ENCODE assay signal across 18 cellular contexts in genomic region chr22:46560696-46561295, GRCh38. TPM values are rescaled to one million over a fixed set of nuclear protein-coding genes. Genes with fewer than 3 reads are reported as not detected.
A peak's percentile ranks its signal among the peaks of the same experiment; 100 is the strongest.
DNase-seq lines count a peak whose midpoint lies in the region; ATAC-seq, FAIRE-seq and TF ChIP-seq lines count a peak whose summit lies in the region.
"Had no signal": no experiment of that assay in that cellular context is flagged by ENCODE, and none has a peak within 500 bp of the region (broad histone marks: within the 10 kb centered on the region; RNA-seq: fewer than 3 reads in every experiment).

No MANE protein-coding gene starts in this region.

- no peaks in the 10 kb centered on the region for H3K36me3 Mint-ChIP-seq in H9 (ENCODE audit: insufficient read depth in 1 of 3, low read depth in 3 of 3)
- H3K36me3 Mint-ChIP-seq: type B pancreatic cell had no signal

- H3K4ac ChIP-seq in H9 (ENCODE audit: low read depth, low read length): no peak overlapping the region; the same call in 1 of the 2 replicates

- no peaks in the 10 kb centered on the region; a peak in 1 of 5 replicates for H3K9me3 Mint-ChIP-seq in H9
- H3K9me3 Mint-ChIP-seq: type B pancreatic cell had no signal

- no peak overlapping the region for H3K18ac ChIP-seq in H9 (ENCODE audit: insufficient read length, low read depth, low read length)

- H2AK5ac ChIP-seq in H9 (ENCODE audit: insufficient read length, low read length): no peak overlapping the region

- no peak overlapping the region for H2BK12ac ChIP-seq in H9 (ENCODE audit: insufficient read length, low read depth, low read length)

- H3K14ac ChIP-seq in H9 (ENCODE audit: insufficient read depth, low read length): no peak overlapping the region; the same call in 1 of the 2 replicates

- H3K4me1 Mint-ChIP-seq in H9: peaks cover 3 to 19% of the 10 kb centered on the region in 2 experiments
- H3K4me1 Mint-ChIP-seq: endodermal cell had no signal

- H3K27ac ChIP-seq in BLaER1 treated with 17β-estradiol and CSF1 and Interleukin-3, amounts not matched to agents 10 nM and 100 nM: peak overlapping the region; percentile 11 to 69 (median 51); a peak in 14 of 22 replicates
- no peak overlapping the region for H3K27ac ChIP-seq in H9 (ENCODE audit: insufficient read length, low read depth, low read length)
- H3K27ac ChIP-seq in RWPE2 (ENCODE audit: poor library complexity, severe bottlenecking): no peak overlapping the region
- no peak overlapping the region for H3K27ac ChIP-seq in HepG2 (ENCODE audit: extremely low read length, insufficient read depth, low read length)
- no peak overlapping the region for H3K27ac ChIP-seq in breast epithelium
- H3K27ac ChIP-seq: parathyroid adenoma had no signal

- FAIRE-seq in HepG2 (lab: Jason Lieb, UNC): no peak

- POLR2A ChIA-PET in HepG2 (lab: Yijun Ruan, JAX): interaction anchor here (1.0 to 1.6 kb wide), 3 partner anchors 13 to 178 kb away, joined by 3 to 11 read pairs (median 5); no protein-coding TSS in a partner anchor

- H3K56ac ChIP-seq in H9 (ENCODE audit: insufficient read length, low read depth, low read length): no peak overlapping the region

- H3K27me3 Mint-ChIP-seq in H9 (ENCODE audit: low read depth): peaks cover 23% of the 10 kb centered on the region
- H3K27me3 Mint-ChIP-seq: CD4-positive, alpha-beta memory T cell; central memory CD8-positive, alpha-beta T cell; IgD-negative memory B cell; type B pancreatic cell had no signal

- TF ChIP-seq RAD21 in HepG2 (CRISPR knock-in tag; IDR thresholded peaks at IDR 0.05): no peak

- intact Hi-C loops in HepG2 (cut with micrococcal nuclease; ENCODE audit: unreplicated experiment): loop anchor here (5.0 kb wide), 1 partner anchor 77 kb away; no protein-coding TSS in a partner anchor
- intact Hi-C loops in breast epithelium (cut with DNase I; ENCODE audit: low total_unique reads): loop anchor here (1.0 kb wide), 1 partner anchor 18 kb away; no protein-coding TSS in a partner anchor

- CTCF ChIA-PET in HepG2 (lab: Yijun Ruan, JAX; ENCODE audit: low intra/inter-chr PET ratio, low total read pairs): no interaction called here

- no CpG with 5 or more reads among the region's 14 CpGs for WGBS in H9 (ENCODE audit: extremely low coverage, insufficient read length, low lambda C conversion rate)
- WGBS in HepG2 (ENCODE audit: low lambda C conversion rate): 92% methylated on average over 12 of the region's 14 CpGs

- 0 out of 22 replicates have a peak, but pooled peaks cover 0 to 3% (median 0%) of the 10 kb centered on the region in 11 experiments for H4K20me1 ChIP-seq in BLaER1 treated with 17β-estradiol and CSF1 and Interleukin-3, amounts not matched to agents 10 nM and 100 nM
- H4K20me1 ChIP-seq in H9 (ENCODE audit: control insufficient read depth, insufficient read depth, insufficient read length): no peaks in the 10 kb centered on the region
- H4K20me1 ChIP-seq in HepG2 (ENCODE audit: insufficient read depth, low read length): no peaks in the 10 kb centered on the region

- peak overlapping the region in 2 of 3 experiments; percentile 24 to 38; a peak in 3 of 7 replicates for H3K27ac Mint-ChIP-seq in H9
- H3K27ac Mint-ChIP-seq: endodermal cell; IgD-negative memory B cell; T-helper 2 cell treated with Interferon-gamma antibody and Interleukin-4, amounts not matched to agents 5 μg/mL and 100 μg/mL, for 36 hours had no signal

- H3K27me3 ChIP-seq in BLaER1 treated with 17β-estradiol and CSF1 and Interleukin-3, amounts not matched to agents 10 nM and 100 nM: no peaks in the 10 kb centered on the region
- no peaks in the 10 kb centered on the region for H3K27me3 ChIP-seq in H9 (ENCODE audit: insufficient read depth, low read length)
- no peaks in the 10 kb centered on the region for H3K27me3 ChIP-seq in RWPE2 (ENCODE audit: insufficient read depth, poor library complexity, severe bottlenecking)
- no peaks in the 10 kb centered on the region for H3K27me3 ChIP-seq in HepG2 (ENCODE audit: control insufficient read depth in 1 of 2, insufficient read depth in 2 of 2, low read length in 2 of 2)
- H3K27me3 ChIP-seq in breast epithelium: no peaks in the 10 kb centered on the region

- in situ Hi-C loops in HepG2 (cut with HindIII; ENCODE audit: extremely low pct_ligation_motif_present, low pct_unique_long_range_greater_than_20kb): loop anchor here (25.0 kb wide), 1 partner anchor 102 kb away; no protein-coding TSS in a partner anchor

- H3K23ac ChIP-seq in H9 (ENCODE audit: insufficient read length, low read depth, low read length): no peak overlapping the region

- no peaks in the 10 kb centered on the region for H3K79me2 ChIP-seq in H9 (ENCODE audit: insufficient read depth, low read length)
- H3K79me2 ChIP-seq in HepG2 (ENCODE audit: insufficient read depth, low read length): no peaks in the 10 kb centered on the region
- H3K79me2 ChIP-seq: parathyroid adenoma had no signal

- no peak overlapping the region for H4K91ac ChIP-seq in H9 (ENCODE audit: insufficient read length, low read depth, low read length)

- no peak for TF ChIP-seq CTCF in H9 (conservative IDR thresholded peaks at IDR 0.05)
- TF ChIP-seq CTCF in RWPE2 (IDR thresholded peaks at IDR 0.05; ENCODE audit: poor library complexity, severe bottlenecking): no peak
- no peak for TF ChIP-seq CTCF in HepG2 (CRISPR knock-in tag; IDR thresholded peaks at IDR 0.05)
- TF ChIP-seq CTCF in breast epithelium (IDR thresholded peaks at IDR 0.05): no peak

- TF ChIP-seq POLR2A in HepG2 (IDR thresholded peaks at IDR 0.05; ENCODE audit: insufficient read depth in 1 of 2, low read depth in 2 of 2, low read length in 2 of 2) (no peak), breast epithelium (IDR thresholded peaks at IDR 0.05) (no peak)

- H3K4me3 ChIP-seq in BLaER1 treated with 17β-estradiol and CSF1 and Interleukin-3, amounts not matched to agents 10 nM and 100 nM: peak overlapping the region in 9 of 10 experiments; percentile 4 to 54 (median 25); a peak in 12 of 20 replicates
- no peak overlapping the region for H3K4me3 ChIP-seq in RWPE2 (ENCODE audit: severe bottlenecking)
- H3K4me3 ChIP-seq in HepG2 (replicated peaks in 1 of 3; ENCODE audit: insufficient read depth in 1 of 3, low read depth in 2 of 3, low read length in 3 of 3): peak overlapping the region in 1 of 3 experiments; percentile 55; a peak in 2 of 6 replicates
- no peak overlapping the region for H3K4me3 ChIP-seq in breast epithelium

- peak overlapping the region; percentile 74 to 92 (median 87) for H3K4me2 ChIP-seq in BLaER1 treated with 17β-estradiol and CSF1 and Interleukin-3, amounts not matched to agents 10 nM and 100 nM
- H3K4me2 ChIP-seq in H9 (ENCODE audit: insufficient read depth, insufficient read length, low read length): no peak overlapping the region
- peak overlapping the region; percentile 45; the same call in 1 of the 2 replicates for H3K4me2 ChIP-seq in HepG2 (ENCODE audit: low read depth, low read length)

- no peak overlapping the region for H2BK15ac ChIP-seq in H9 (ENCODE audit: low read depth, low read length)

- no peak overlapping the region for H2BK5ac ChIP-seq in H9 (ENCODE audit: insufficient read length, low read length)

- H2BK20ac ChIP-seq in H9 (ENCODE audit: low read depth, low read length, poor library complexity, severe bottlenecking): no peak overlapping the region

- H3T11ph ChIP-seq in H9 (ENCODE audit: low read length): no peak overlapping the region

- H3K4me1 ChIP-seq in BLaER1 treated with 17β-estradiol and CSF1 and Interleukin-3, amounts not matched to agents 10 nM and 100 nM: peaks cover 41 to 47% (median 44%) of the 10 kb centered on the region in 10 experiments
- H3K4me1 ChIP-seq in H9 (ENCODE audit: insufficient read depth, low read length) (no peaks in the 10 kb centered on the region), RWPE2 (ENCODE audit: insufficient read depth, poor library complexity, severe bottlenecking) (peaks cover 10% of the 10 kb centered on the region), HepG2 (ENCODE audit: insufficient read depth, low read length) (peaks cover 27% of the 10 kb centered on the region), breast epithelium (peaks cover 0 to 9% of the 10 kb centered on the region in 2 donors)
- H3K4me1 ChIP-seq: parathyroid adenoma had no signal

- H3K79me1 ChIP-seq in H9 (ENCODE audit: insufficient read depth, low read depth, low read length, poor library complexity, severe bottlenecking): no peaks in the 10 kb centered on the region

- DNase-seq in H9 (no peak), RWPE2 (ENCODE audit: low spot score) (peak; percentile 47), HepG2 (ENCODE audit: low spot score) (no peak), breast epithelium (ENCODE audit: low spot score in 2 of 2) (no peak), NCI-H774 (lab: John Stamatoyannopoulos, UW) (no peak)
- DNase-seq: CD4-positive, alpha-beta memory T cell; NCI-H2227 treated with DMSO at 0.1 percent for 48 hours; SIG-M5 had no signal

- H3K9ac ChIP-seq in BLaER1 treated with 17β-estradiol and CSF1 and Interleukin-3, amounts not matched to agents 10 nM and 100 nM: peak overlapping the region in 10 of 11 experiments; percentile 15 to 59 (median 38); a peak in 18 of 22 replicates
- H3K9ac ChIP-seq in H9 (ENCODE audit: extremely low read depth, insufficient read length, low read length): no peak overlapping the region
- H3K9ac ChIP-seq in HepG2 (ENCODE audit: insufficient read depth, low read depth, low read length): no peak overlapping the region
- H3K9ac ChIP-seq: parathyroid adenoma had no signal

- no peaks in the 10 kb centered on the region for H3K23me2 ChIP-seq in H9 (ENCODE audit: insufficient read length, low read depth, low read length, poor library complexity, severe bottlenecking)

- TF ChIP-seq EP300 in HepG2 (IDR thresholded peaks at IDR 0.05; ENCODE audit: low read depth in 2 of 2, low read length in 2 of 2): no peak
- no peak for TF ChIP-seq EP300 in HepG2 (CRISPR knock-in tag; IDR thresholded peaks at IDR 0.05; ENCODE audit: borderline replicate concordance)

- no peaks in the 10 kb centered on the region for H3K36me3 ChIP-seq in BLaER1 treated with 17β-estradiol and CSF1 and Interleukin-3, amounts not matched to agents 10 nM and 100 nM
- H3K36me3 ChIP-seq in RWPE2 (ENCODE audit: low read depth) (no peaks in the 10 kb centered on the region), HepG2 (replicated peaks in 1 of 2; ENCODE audit: control insufficient read depth in 1 of 2, insufficient read depth in 2 of 2, low read length in 2 of 2) (no peaks in the 10 kb centered on the region), breast epithelium (no peaks in the 10 kb centered on the region)

- ATAC-seq in RWPE2 (ENCODE audit: low read depth): no peak
- no peak for ATAC-seq in HepG2
- ATAC-seq in HG03439 (IDR thresholded peaks at IDR 0.05; ENCODE audit: unreplicated experiment): no peak
- ATAC-seq in HG03565 (IDR thresholded peaks at IDR 0.05; ENCODE audit: unreplicated experiment): no peak
- ATAC-seq: left lobe of liver had no signal

- H2AFZ ChIP-seq in H9 (ENCODE audit: low read length): no peak overlapping the region
- H2AFZ ChIP-seq in HepG2 (ENCODE audit: low read length): no peak overlapping the region
- H2AFZ ChIP-seq: parathyroid adenoma had no signal

- peak overlapping the region; percentile 95 for H4K5ac ChIP-seq in H9 (ENCODE audit: insufficient read length, low read depth, low read length)

- peaks cover 9 to 16% (median 12%) of the 10 kb centered on the region in 11 experiments for H3K9me3 ChIP-seq in BLaER1 treated with 17β-estradiol and CSF1 and Interleukin-3, amounts not matched to agents 10 nM and 100 nM (replicated peaks in 1 of 11)
- H3K9me3 ChIP-seq in H9 (ENCODE audit: control insufficient read depth, low read depth, low read length) (no peaks in the 10 kb centered on the region), RWPE2 (ENCODE audit: severe bottlenecking) (no peaks in the 10 kb centered on the region), HepG2 (ENCODE audit: low read length) (no peaks in the 10 kb centered on the region), breast epithelium (no peaks in the 10 kb centered on the region)

- no peak overlapping the region for H2BK120ac ChIP-seq in H9 (ENCODE audit: low read depth, low read length, poor library complexity, severe bottlenecking)

- BruUV-seq in HepG2 (replicated peaks; lab: Mats Ljungman, UMichigan): no TSS peak

- no peak overlapping the region for H4K8ac ChIP-seq in H9 (replicated peaks; ENCODE audit: insufficient read length, low read depth, low read length)

- H3K4me3 Mint-ChIP-seq in H9: peak overlapping the region; percentile 51 to 77; a peak in 3 of 5 replicates
- H3K4me3 Mint-ChIP-seq: CD4-positive, alpha-beta memory T cell; central memory CD8-positive, alpha-beta T cell; endodermal cell; T-helper 2 cell treated with Interferon-gamma antibody and Interleukin-4, amounts not matched to agents 5 μg/mL and 100 μg/mL, for 36 hours had no signal

RNA-seq across cellular contexts. Expression of gene CELSR1, which starts 23.4 kb away (rescaled TPM):
- total RNA-seq in H9 (2021) (21.2 and 22.6 TPM in 2 replicates), HepG2 (2016; rRNA removed; fragmentation: Illumina TruSeq; extraction: Trizol) (1.5 and 1.8 TPM in 2 replicates), breast epithelium (10 to 100 TPM in 2 of 3 donors, under 1 TPM in 1; 0.96 to 36.7 (median 21.2) TPM)
- total RNA-seq in HepG2 (2016; cell fraction: cytosol; rRNA removed; fragmentation: Illumina TruSeq; extraction: Trizol; ENCODE audit: low read depth): 0.53 and 0.71 TPM in 2 replicates
- total RNA-seq in HepG2 (2016; cell fraction: insoluble cytoplasmic fraction; rRNA removed; fragmentation: Illumina TruSeq; extraction: Trizol): 1.1 and 1.6 TPM in 2 replicates
- total RNA-seq in HepG2 (2016; cell fraction: membrane; rRNA removed; fragmentation: Illumina TruSeq; extraction: Trizol): 0.62 and 0.71 TPM in 2 replicates
- 2.1 and 2.2 TPM in 2 replicates for total RNA-seq in HepG2 (2016; cell fraction: nucleus; rRNA removed; fragmentation: Illumina TruSeq; extraction: Trizol)
- polyA plus RNA-seq in HepG2 (2011; rRNA removed): 0.78 and 0.84 TPM in 2 replicates
- 0.49 and 0.62 TPM in 2 replicates for polyA plus RNA-seq in HepG2 (2011; cell fraction: cytosol; rRNA removed)
- 2.1 and 3.6 TPM in 2 replicates for polyA plus RNA-seq in HepG2 (2011; cell fraction: nucleus; rRNA removed)
- polyA plus RNA-seq in HepG2 (2012): 0.75 and 0.95 TPM in 2 replicates
- polyA plus RNA-seq in HepG2 (2016; cell fraction: cytosol; fragmentation: Illumina TruSeq; extraction: Trizol; ENCODE audit: low read depth): 0.17 and 0.26 TPM in 2 replicates
- polyA plus RNA-seq in HepG2 (2016; cell fraction: insoluble cytoplasmic fraction; fragmentation: Illumina TruSeq; extraction: Trizol; ENCODE audit: low read depth): 0.76 and 1.3 TPM in 2 replicates
- polyA plus RNA-seq in HepG2 (2016; cell fraction: membrane; fragmentation: Illumina TruSeq; extraction: Trizol; ENCODE audit: low read depth): 0.38 and 0.70 TPM in 2 replicates
- 4.1 and 5.1 TPM in 2 replicates for polyA plus RNA-seq in HepG2 (2016; cell fraction: nucleus; fragmentation: Illumina TruSeq; extraction: Trizol; ENCODE audit: insufficient read depth, low read depth)
- 4.5 and 19.4 TPM in 2 replicates for polyA minus RNA-seq in HepG2 (2011; rRNA and poly(A)+ RNA removed; ENCODE audit: low replicate concordance)
- polyA minus RNA-seq in HepG2 (2011; cell fraction: cytosol; rRNA and poly(A)+ RNA removed): 0.30 and 1.1 TPM in 2 replicates
- 2.0 and 3.5 TPM in 2 replicates for polyA minus RNA-seq in HepG2 (2011; cell fraction: nucleus; rRNA and poly(A)+ RNA removed)

RNA-seq across cellular contexts. Expression of gene GRAMD4, which starts 59.4 kb away (rescaled TPM):
- total RNA-seq in H9 (2021): 19.8 and 20.4 TPM in 2 replicates
- 12.9 and 15.7 TPM in 2 replicates for total RNA-seq in HepG2 (2016; rRNA removed; fragmentation: Illumina TruSeq; extraction: Trizol)
- 14.1 and 16.3 TPM in 2 replicates for total RNA-seq in HepG2 (2016; cell fraction: cytosol; rRNA removed; fragmentation: Illumina TruSeq; extraction: Trizol; ENCODE audit: low read depth)
- total RNA-seq in HepG2 (2016; cell fraction: insoluble cytoplasmic fraction; rRNA removed; fragmentation: Illumina TruSeq; extraction: Trizol): 6.4 and 16.5 TPM in 2 replicates
- total RNA-seq in HepG2 (2016; cell fraction: membrane; rRNA removed; fragmentation: Illumina TruSeq; extraction: Trizol): 12.4 and 12.8 TPM in 2 replicates
- total RNA-seq in HepG2 (2016; cell fraction: nucleus; rRNA removed; fragmentation: Illumina TruSeq; extraction: Trizol): 23.1 and 33.6 TPM in 2 replicates
- 15.2 and 16.8 TPM in 2 replicates for polyA plus RNA-seq in HepG2 (2011; rRNA removed)
- 9.6 and 13.3 TPM in 2 replicates for polyA plus RNA-seq in HepG2 (2011; cell fraction: cytosol; rRNA removed)
- 31.6 and 32.7 TPM in 2 replicates for polyA plus RNA-seq in HepG2 (2011; cell fraction: nucleus; rRNA removed)
- 11.1 and 12.7 TPM in 2 replicates for polyA plus RNA-seq in HepG2 (2012)
- polyA plus RNA-seq in HepG2 (2016; cell fraction: cytosol; fragmentation: Illumina TruSeq; extraction: Trizol; ENCODE audit: low read depth): 2.2 and 2.8 TPM in 2 replicates
- polyA plus RNA-seq in HepG2 (2016; cell fraction: insoluble cytoplasmic fraction; fragmentation: Illumina TruSeq; extraction: Trizol; ENCODE audit: low read depth): 5.3 and 6.3 TPM in 2 replicates
- polyA plus RNA-seq in HepG2 (2016; cell fraction: membrane; fragmentation: Illumina TruSeq; extraction: Trizol; ENCODE audit: low read depth): 4.4 and 6.1 TPM in 2 replicates
- polyA plus RNA-seq in HepG2 (2016; cell fraction: nucleus; fragmentation: Illumina TruSeq; extraction: Trizol; ENCODE audit: insufficient read depth, low read depth): 20.4 and 22.4 TPM in 2 replicates
- 27.9 and 38.7 TPM in 2 replicates for polyA minus RNA-seq in HepG2 (2011; rRNA and poly(A)+ RNA removed; ENCODE audit: low replicate concordance)
- polyA minus RNA-seq in HepG2 (2011; cell fraction: cytosol; rRNA and poly(A)+ RNA removed): 10.0 and 13.9 TPM in 2 replicates
- 18.5 and 30.2 TPM in 2 replicates for polyA minus RNA-seq in HepG2 (2011; cell fraction: nucleus; rRNA and poly(A)+ RNA removed)
- 10 to 100 TPM; 28.4 to 85.6 (median 61.0) TPM for total RNA-seq in breast epithelium

Comparison
In these comparisons a context has a peak if more than half of its experiments do, and no peak if none do; other contexts are left out.
1. H3K27ac ChIP-seq: peak in BLaER1 treated with 17β-estradiol and CSF1 and Interleukin-3, amounts not matched to agents 10 nM and 100 nM (11 of 11); none in H9 (single experiment), RWPE2 (single experiment), HepG2 (single experiment) and breast epithelium (0 of 2).
2. H3K4me3 ChIP-seq: peak in BLaER1 treated with 17β-estradiol and CSF1 and Interleukin-3, amounts not matched to agents 10 nM and 100 nM (9 of 10); none in RWPE2 (single experiment) and breast epithelium (0 of 3).
3. H3K9ac ChIP-seq: peak in BLaER1 treated with 17β-estradiol and CSF1 and Interleukin-3, amounts not matched to agents 10 nM and 100 nM (10 of 11); none in H9 (single experiment) and HepG2 (single experiment).